1 cellular context compared by ENCODE assay signal in the genomic region with DNA sequence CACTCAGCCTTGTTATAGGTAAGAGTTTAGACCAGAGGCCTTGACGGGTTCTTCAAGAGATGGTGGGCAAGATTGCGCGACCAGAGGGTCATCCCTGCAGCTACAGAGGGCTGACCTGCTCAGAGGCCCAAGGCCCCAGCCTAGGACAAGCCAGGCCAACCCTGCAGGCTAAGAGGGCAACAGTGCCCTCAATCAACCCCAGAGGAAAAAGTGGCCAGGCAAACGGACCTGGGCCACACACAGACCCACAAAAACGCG.
TF ChIP-seq lines count a peak whose summit lies in the region.

No MANE protein-coding gene starts in this region.

TF ChIP-seq in GM12878, 131 proteins besides CTCF, POLR2A, EP300 and RAD21:
- TF ChIP-seq BMI1 (IDR thresholded peaks at IDR 0.05; ENCODE audit: borderline replicate concordance): no peak
- TF ChIP-seq, protein P1, sequence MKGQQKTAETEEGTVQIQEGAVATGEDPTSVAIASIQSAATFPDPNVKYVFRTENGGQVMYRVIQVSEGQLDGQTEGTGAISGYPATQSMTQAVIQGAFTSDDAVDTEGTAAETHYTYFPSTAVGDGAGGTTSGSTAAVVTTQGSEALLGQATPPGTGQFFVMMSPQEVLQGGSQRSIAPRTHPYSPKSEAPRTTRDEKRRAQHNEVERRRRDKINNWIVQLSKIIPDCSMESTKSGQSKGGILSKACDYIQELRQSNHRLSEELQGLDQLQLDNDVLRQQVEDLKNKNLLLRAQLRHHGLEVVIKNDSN (IDR thresholded peaks at IDR 0.05; ENCODE audit: borderline replicate concordance, extremely low read length, insufficient read depth, low read depth, low read length): no peak
- TF ChIP-seq PML (IDR thresholded peaks at IDR 0.05; ENCODE audit: low read length): 0 out of 2 replicates have a peak, but pooled peaks have one; percentile 41
- TF ChIP-seq HDGF (IDR thresholded peaks at IDR 0.05): no peak
- TF ChIP-seq, protein P2, sequence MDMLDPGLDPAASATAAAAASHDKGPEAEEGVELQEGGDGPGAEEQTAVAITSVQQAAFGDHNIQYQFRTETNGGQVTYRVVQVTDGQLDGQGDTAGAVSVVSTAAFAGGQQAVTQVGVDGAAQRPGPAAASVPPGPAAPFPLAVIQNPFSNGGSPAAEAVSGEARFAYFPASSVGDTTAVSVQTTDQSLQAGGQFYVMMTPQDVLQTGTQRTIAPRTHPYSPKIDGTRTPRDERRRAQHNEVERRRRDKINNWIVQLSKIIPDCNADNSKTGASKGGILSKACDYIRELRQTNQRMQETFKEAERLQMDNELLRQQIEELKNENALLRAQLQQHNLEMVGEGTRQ (IDR thresholded peaks at IDR 0.05; ENCODE audit: borderline replicate concordance, low read depth, low read length): no peak
- TF ChIP-seq, protein P3, sequence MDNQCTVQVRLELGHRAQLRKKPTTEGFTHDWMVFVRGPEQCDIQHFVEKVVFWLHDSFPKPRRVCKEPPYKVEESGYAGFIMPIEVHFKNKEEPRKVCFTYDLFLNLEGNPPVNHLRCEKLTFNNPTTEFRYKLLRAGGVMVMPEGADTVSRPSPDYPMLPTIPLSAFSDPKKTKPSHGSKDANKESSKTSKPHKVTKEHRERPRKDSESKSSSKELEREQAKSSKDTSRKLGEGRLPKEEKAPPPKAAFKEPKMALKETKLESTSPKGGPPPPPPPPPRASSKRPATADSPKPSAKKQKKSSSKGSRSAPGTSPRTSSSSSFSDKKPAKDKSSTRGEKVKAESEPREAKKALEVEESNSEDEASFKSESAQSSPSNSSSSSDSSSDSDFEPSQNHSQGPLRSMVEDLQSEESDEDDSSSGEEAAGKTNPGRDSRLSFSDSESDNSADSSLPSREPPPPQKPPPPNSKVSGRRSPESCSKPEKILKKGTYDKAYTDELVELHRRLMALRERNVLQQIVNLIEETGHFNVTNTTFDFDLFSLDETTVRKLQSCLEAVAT (IDR thresholded peaks at IDR 0.05): peak; percentile 87
- TF ChIP-seq, protein P4, sequence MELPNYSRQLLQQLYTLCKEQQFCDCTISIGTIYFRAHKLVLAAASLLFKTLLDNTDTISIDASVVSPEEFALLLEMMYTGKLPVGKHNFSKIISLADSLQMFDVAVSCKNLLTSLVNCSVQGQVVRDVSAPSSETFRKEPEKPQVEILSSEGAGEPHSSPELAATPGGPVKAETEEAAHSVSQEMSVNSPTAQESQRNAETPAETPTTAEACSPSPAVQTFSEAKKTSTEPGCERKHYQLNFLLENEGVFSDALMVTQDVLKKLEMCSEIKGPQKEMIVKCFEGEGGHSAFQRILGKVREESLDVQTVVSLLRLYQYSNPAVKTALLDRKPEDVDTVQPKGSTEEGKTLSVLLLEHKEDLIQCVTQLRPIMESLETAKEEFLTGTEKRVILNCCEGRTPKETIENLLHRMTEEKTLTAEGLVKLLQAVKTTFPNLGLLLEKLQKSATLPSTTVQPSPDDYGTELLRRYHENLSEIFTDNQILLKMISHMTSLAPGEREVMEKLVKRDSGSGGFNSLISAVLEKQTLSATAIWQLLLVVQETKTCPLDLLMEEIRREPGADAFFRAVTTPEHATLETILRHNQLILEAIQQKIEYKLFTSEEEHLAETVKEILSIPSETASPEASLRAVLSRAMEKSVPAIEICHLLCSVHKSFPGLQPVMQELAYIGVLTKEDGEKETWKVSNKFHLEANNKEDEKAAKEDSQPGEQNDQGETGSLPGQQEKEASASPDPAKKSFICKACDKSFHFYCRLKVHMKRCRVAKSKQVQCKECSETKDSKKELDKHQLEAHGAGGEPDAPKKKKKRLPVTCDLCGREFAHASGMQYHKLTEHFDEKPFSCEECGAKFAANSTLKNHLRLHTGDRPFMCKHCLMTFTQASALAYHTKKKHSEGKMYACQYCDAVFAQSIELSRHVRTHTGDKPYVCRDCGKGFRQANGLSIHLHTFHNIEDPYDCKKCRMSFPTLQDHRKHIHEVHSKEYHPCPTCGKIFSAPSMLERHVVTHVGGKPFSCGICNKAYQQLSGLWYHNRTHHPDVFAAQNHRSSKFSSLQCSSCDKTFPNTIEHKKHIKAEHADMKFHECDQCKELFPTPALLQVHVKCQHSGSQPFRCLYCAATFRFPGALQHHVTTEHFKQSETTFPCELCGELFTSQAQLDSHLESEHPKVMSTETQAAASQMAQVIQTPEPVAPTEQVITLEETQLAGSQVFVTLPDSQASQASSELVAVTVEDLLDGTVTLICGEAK (IDR thresholded peaks at IDR 0.05; ENCODE audit: borderline replicate concordance): 0 out of 2 replicates have a peak, but pooled peaks have one; percentile 24
- TF ChIP-seq CREB1 (IDR thresholded peaks at IDR 0.05; ENCODE audit: low read depth): no peak
- TF ChIP-seq CBX3 (IDR thresholded peaks at IDR 0.05; ENCODE audit: borderline replicate concordance, low read depth): no peak
